Comparison of ENCODE assay signal across 5 cellular contexts in the genomic region with DNA sequence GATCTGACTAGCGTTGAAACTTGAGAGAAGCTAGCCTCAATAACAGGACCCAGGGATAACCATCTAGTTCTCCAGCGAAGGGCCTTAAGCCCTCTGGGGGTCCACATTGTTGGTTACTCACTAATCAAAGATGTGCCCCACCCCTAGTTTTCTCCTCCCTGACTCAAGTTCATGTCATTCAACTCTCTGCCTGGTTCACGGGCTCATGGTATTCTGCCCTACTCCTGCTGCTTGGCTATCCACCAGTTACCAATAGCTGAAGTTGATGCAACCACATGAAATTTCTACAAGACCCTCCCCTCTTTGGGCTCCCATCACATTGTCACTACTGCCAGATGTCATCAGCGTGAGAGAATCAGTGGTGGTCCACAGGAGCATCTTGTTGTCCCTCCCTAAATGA. TPM values are rescaled to one million over a fixed set of nuclear protein-coding genes. Genes with fewer than 3 reads are reported as not detected.
"Had no signal": no experiment of that assay in that cellular context is flagged by ENCODE, and none has a peak within 500 bp of the region (broad histone marks: within the 10 kb centered on the region; RNA-seq: fewer than 3 reads in every experiment).

No MANE protein-coding gene starts in this region.

RNA-seq across cellular contexts. Expression of a gene that starts 38.4 kb away (rescaled TPM):
- total RNA-seq: HepG2, HT-29, HT1080 had no signal
- polyA plus RNA-seq: HepG2, IgD-negative memory B cell, K562 had no signal
